8 cellular contexts compared by ENCODE assay signal in the genomic region with DNA sequence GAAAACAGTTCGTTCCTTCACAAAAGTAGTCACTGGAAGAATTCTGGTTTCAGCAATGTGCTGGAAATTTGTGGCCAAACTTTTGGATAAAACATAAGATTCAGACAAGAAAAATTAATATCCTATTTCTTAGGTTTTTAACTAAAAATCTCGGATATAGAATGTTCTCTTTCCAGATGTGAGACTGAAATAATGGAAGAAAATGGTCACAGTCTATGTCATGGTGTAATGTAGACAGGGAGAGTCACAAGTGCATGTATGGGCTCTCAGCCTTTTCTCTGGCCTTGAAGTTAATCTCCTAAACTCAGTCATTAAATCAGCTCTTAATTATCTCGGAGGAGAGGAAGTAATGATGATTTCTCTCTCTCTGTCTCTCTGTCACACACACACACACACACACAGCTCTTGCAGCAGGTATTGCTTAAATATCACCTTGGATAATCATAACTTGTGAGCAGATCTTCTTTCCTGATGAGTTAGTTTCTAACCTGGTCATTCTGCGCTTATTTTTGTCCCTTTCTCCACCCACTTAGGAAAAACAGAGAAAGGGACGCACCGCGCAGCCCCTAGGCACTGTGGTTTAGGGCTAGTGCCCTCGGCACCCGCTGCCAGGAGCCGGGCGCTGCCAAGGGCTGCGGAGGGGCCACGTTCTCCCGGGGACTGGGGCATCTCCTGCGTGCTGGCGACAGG. TPM values are rescaled to one million over a fixed set of nuclear protein-coding genes. Genes with fewer than 3 reads are reported as not detected.
DNase-seq lines count a peak whose midpoint lies in the region; ATAC-seq and TF ChIP-seq lines count a peak whose summit lies in the region.

No MANE protein-coding gene starts in this region.

- 10% methylated on average over 16 of the region's 16 CpGs for WGBS in thymus

- H3K9me3 ChIP-seq in Caco-2: no peaks in the 10 kb centered on the region
- no peaks in the 10 kb centered on the region for H3K9me3 ChIP-seq in left lung
- no peaks in the 10 kb centered on the region for H3K9me3 ChIP-seq in thymus (ENCODE audit: control insufficient read depth)

- intact Hi-C loops in Caco-2 (cut with micrococcal nuclease; ENCODE audit: unreplicated experiment): loop anchor here (1.0 to 5.0 kb wide), 5 partner anchors 35 to 202 kb away; a partner anchor contains a TSS
- intact Hi-C loops in left lung (cut with DNase I): no loop called here

- no peaks in the 10 kb centered on the region for H3K9me3 Mint-ChIP-seq in Caco-2 (ENCODE audit: unreplicated experiment)

- no peaks in the 10 kb centered on the region for H3K27me3 Mint-ChIP-seq in Caco-2 (ENCODE audit: insufficient read depth, unreplicated experiment)

- peaks cover 16% of the 10 kb centered on the region for H3K36me3 Mint-ChIP-seq in Caco-2 (ENCODE audit: insufficient read depth, unreplicated experiment)

- H3K4me3 Mint-ChIP-seq in Caco-2 (ENCODE audit: unreplicated experiment): peak overlapping the region; percentile 85

- H3K36me3 ChIP-seq in Caco-2 (ENCODE audit: control insufficient read depth, insufficient read depth, low read length): no peaks in the 10 kb centered on the region
- peaks cover 8% of the 10 kb centered on the region for H3K36me3 ChIP-seq in brain microvascular endothelial cell (replicated peaks)
- no peaks in the 10 kb centered on the region for H3K36me3 ChIP-seq in left lung
- no peaks in the 10 kb centered on the region for H3K36me3 ChIP-seq in thymus (ENCODE audit: control insufficient read depth, insufficient read depth)

- BruUV-seq in Caco-2 (replicated peaks; lab: Mats Ljungman, UMichigan): no TSS peak

- in situ Hi-C loops in brain microvascular endothelial cell (cut with HindIII; ENCODE audit: low pct_ligation_motif_present, low sequenced_read_pairs): no loop called here
- in situ Hi-C loops in ACHN (cut with HindIII; ENCODE audit: low pct_ligation_motif_present, low pct_unique_long_range_greater_than_20kb, low sequenced_read_pairs): no loop called here

- H3K4me1 ChIP-seq in Caco-2: peaks cover 22% of the 10 kb centered on the region
- H3K4me1 ChIP-seq in left lung: peaks cover 12 to 41% of the 10 kb centered on the region in 2 donors
- peaks cover 5% of the 10 kb centered on the region for H3K4me1 ChIP-seq in thymus (ENCODE audit: control insufficient read depth, insufficient read depth, low read length)

- POLR2A ChIA-PET in Caco-2 (lab: Charles Lee): interaction anchor here (0.8 kb wide), 1 partner anchor 1322 kb away, joined by 4 read pairs; a partner anchor contains a TSS

- peak overlapping the region; percentile 56 for H3K4me3 ChIP-seq in Caco-2 (ENCODE audit: low read depth, low read length)
- H3K4me3 ChIP-seq in HL-60 (replicated peaks; ENCODE audit: insufficient read depth, low read length): peak overlapping the region; percentile 65
- peak overlapping the region; percentile 90 for H3K4me3 ChIP-seq in brain microvascular endothelial cell (ENCODE audit: low read depth, low read length)
- peak overlapping the region; percentile 62 to 67 for H3K4me3 ChIP-seq in left lung
- peak overlapping the region; percentile 61 for H3K4me3 ChIP-seq in thymus (ENCODE audit: low read length)

- CTCF ChIA-PET in Caco-2 (lab: Charles Lee): interaction anchor here (0.7 to 2.7 kb wide), 4 partner anchors 9 to 40 kb away, joined by 3 to 22 read pairs (median 4); no protein-coding TSS in a partner anchor

- H3K27ac Mint-ChIP-seq in Caco-2 (ENCODE audit: unreplicated experiment): peak overlapping the region; percentile 30

- peak; percentile 32 for ATAC-seq in left lung
- no peak for ATAC-seq in GM19452 (IDR thresholded peaks at IDR 0.05; ENCODE audit: unreplicated experiment)

- H3K4me1 Mint-ChIP-seq in Caco-2 (ENCODE audit: low read depth, unreplicated experiment): peaks cover 34% of the 10 kb centered on the region

- TF ChIP-seq CTCF in Caco-2 (IDR thresholded peaks at IDR 0.05; ENCODE audit: insufficient read depth in 1 of 2, low read depth in 1 of 2, low read length in 1 of 2, severe bottlenecking in 1 of 2, unreplicated experiment in 1 of 2): no peak
- TF ChIP-seq CTCF in HL-60 (IDR thresholded peaks at IDR 0.05; ENCODE audit: insufficient read depth, low read length): no peak
- no peak for TF ChIP-seq CTCF in brain microvascular endothelial cell (IDR thresholded peaks at IDR 0.05; ENCODE audit: low read depth, low read length, missing control alignments)
- TF ChIP-seq CTCF in left lung (IDR thresholded peaks at IDR 0.05): no peak

- DNase-seq in Caco-2: no peak
- no peak for DNase-seq in HL-60 (ENCODE audit: low read depth in 1 of 2, low spot score in 1 of 2)
- DNase-seq in brain microvascular endothelial cell: no peak
- no peak for DNase-seq in left lung
- DNase-seq in ACHN: no peak
- no peak for DNase-seq in DMS 273 treated with DMSO at 0.1 percent for 48 hours (lab: John Stamatoyannopoulos, UW)

- H3K27ac ChIP-seq in HL-60 (replicated peaks) (no peak overlapping the region), brain microvascular endothelial cell (peak overlapping the region; percentile 46), left lung (peak overlapping the region; percentile 71 to 85), thymus (ENCODE audit: low read depth) (peak overlapping the region; percentile 70)

- H3K27me3 ChIP-seq in Caco-2 (replicated peaks; ENCODE audit: control insufficient read depth, insufficient read depth, low read length) (no peaks in the 10 kb centered on the region), HL-60 (ENCODE audit: insufficient read depth, poor library complexity, severe bottlenecking) (peaks cover 30% of the 10 kb centered on the region), brain microvascular endothelial cell (replicated peaks) (no peaks in the 10 kb centered on the region), left lung (peaks cover 0 to 26% of the 10 kb centered on the region in 2 donors), thymus (ENCODE audit: control insufficient read depth, insufficient read depth) (no peaks in the 10 kb centered on the region)

RNA-seq across cellular contexts. Expression of a gene that starts 0.7 kb away (rescaled TPM):
- total RNA-seq in Caco-2 (2022): 13.6 and 19.3 TPM in 2 replicates
- total RNA-seq in left lung: 10 to 100 TPM; 32.4 to 44.4 TPM
- 3.5 TPM for polyA plus RNA-seq in thymus
